Comparison of ENCODE assay signal across 1 cellular context in the genomic region with DNA sequence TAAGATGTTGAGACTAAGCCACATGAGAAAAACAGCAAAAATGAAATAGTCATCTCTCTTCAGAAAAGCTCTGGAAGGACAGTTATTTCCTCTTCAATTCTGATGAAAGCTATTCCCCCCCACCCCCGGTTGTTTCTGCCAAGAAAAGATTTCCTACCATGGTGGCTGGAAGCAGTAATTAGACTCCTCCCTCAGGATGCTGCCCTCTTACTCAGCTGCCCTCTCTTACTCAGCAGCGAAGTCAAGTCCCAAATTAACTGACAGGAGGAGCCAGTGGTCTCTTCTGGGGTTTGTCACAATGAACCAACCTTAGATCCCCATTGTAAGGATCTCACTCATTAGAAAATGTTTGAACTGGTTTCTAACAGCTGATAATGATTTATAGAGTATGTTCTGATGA.
TF ChIP-seq lines count a peak whose summit lies in the region.

No MANE protein-coding gene starts in this region.

TF ChIP-seq in endothelial cell of umbilical vein, 7 proteins besides CTCF, POLR2A, EP300 and RAD21:
- TF ChIP-seq EZH2 (IDR thresholded peaks at IDR 0.05; ENCODE audit: borderline replicate concordance, low read depth, low read length, severe bottlenecking), result no peak
- TF ChIP-seq POLR2AphosphoS5 (IDR thresholded peaks at IDR 0.05; ENCODE audit: insufficient read depth, low read depth, low read length), result no peak
- no peak for TF ChIP-seq JUN (IDR thresholded peaks at IDR 0.05; ENCODE audit: borderline replicate concordance, insufficient read depth, insufficient read length, low read depth)
- TF ChIP-seq GATA2 (IDR thresholded peaks at IDR 0.05; ENCODE audit: insufficient read depth, insufficient read length, low read depth, low read length), result no peak
- TF ChIP-seq MYC (IDR thresholded peaks at IDR 0.05; ENCODE audit: low read depth, low read length), result no peak
- TF ChIP-seq, protein P1, sequence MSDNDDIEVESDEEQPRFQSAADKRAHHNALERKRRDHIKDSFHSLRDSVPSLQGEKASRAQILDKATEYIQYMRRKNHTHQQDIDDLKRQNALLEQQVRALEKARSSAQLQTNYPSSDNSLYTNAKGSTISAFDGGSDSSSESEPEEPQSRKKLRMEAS (IDR thresholded peaks at IDR 0.05; ENCODE audit: insufficient read depth, insufficient read length), result no peak
- TF ChIP-seq FOS (IDR thresholded peaks at IDR 0.05; ENCODE audit: borderline replicate concordance, insufficient read depth, low read length), result no peak
